ENCODE assay signal across 9 cellular contexts in the genomic region with DNA sequence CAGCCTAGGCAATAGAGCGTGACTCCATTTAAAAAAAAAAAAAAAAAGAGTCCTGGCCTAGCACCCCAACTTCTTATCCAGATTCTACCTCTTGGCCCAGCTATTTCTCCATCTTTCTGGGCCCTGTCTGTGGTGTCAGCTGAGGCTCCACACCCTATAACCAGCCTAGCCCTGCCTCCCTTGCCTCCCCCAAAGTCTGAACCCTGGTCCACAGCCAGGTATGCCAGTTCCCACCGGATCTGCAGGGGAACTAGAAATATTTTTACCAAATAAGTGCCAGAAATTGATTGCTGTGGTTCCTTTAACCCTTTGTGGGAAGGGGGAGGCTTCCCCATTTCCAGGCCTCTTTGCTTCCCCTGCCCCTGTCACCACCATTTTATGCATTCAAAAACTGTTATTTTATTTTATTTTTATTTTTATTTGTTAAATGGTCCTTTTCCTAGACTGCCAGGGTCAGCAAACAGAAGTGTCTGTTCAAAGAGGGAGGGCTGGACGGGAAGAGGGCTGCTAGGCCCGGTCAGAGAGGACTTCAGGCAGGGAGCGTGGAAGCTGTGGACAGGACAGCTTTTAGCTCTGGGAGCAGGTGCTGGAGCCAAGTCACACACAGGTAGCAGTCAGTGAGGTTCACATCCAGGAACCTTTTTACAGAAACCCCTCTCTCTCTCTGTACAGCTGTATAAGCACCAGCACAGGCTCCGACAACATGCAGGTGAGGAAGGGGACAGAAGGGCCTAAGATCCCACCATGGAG. TPM values are rescaled to one million over a fixed set of nuclear protein-coding genes. Genes with fewer than 3 reads are reported as not detected.
DNase-seq lines count a peak whose midpoint lies in the region; ATAC-seq and TF ChIP-seq lines count a peak whose summit lies in the region.
"Had no signal": no experiment of that assay in that cellular context is flagged by ENCODE, and none has a peak within 500 bp of the region (broad histone marks: within the 10 kb centered on the region; RNA-seq: fewer than 3 reads in every experiment).

No MANE protein-coding gene starts in this region.

- peak overlapping the region; percentile 47 for H3K14ac ChIP-seq in trophoblast cell (ENCODE audit: low read length)

- H3K4me2 ChIP-seq in HCT116 (ENCODE audit: low read length) (peak overlapping the region; percentile 83), trophoblast cell (ENCODE audit: low read length) (peak overlapping the region; percentile 40)

- peaks cover 37 to 59% of the 10 kb centered on the region in 2 experiments for H3K4me1 ChIP-seq in HCT116 (ENCODE audit: control insufficient read depth in 1 of 2, insufficient read depth in 2 of 2, low read length in 2 of 2)
- peaks cover 25% of the 10 kb centered on the region for H3K4me1 ChIP-seq in RWPE2 (ENCODE audit: insufficient read depth, poor library complexity, severe bottlenecking)
- H3K4me1 ChIP-seq in trophoblast cell (ENCODE audit: control insufficient read depth in 1 of 2, insufficient read depth in 2 of 2, low read length in 2 of 2): peaks cover 10 to 21% of the 10 kb centered on the region in 2 experiments

- intact Hi-C loops in HCT116 (cut with micrococcal nuclease): no loop called here
- intact Hi-C loops in Right ventricle myocardium superior (cut with DNase I): no loop called here

- no peak for TF ChIP-seq RAD21 in HCT116 (IDR thresholded peaks at IDR 0.05; ENCODE audit: low read depth)

- no TSS peak for BruUV-seq in HCT116 (replicated peaks; lab: Mats Ljungman, UMichigan)

- H3K79me1 ChIP-seq in trophoblast cell (ENCODE audit: low read length): peaks cover 20% of the 10 kb centered on the region

- H3K9me3 ChIP-seq in HCT116 (ENCODE audit: control insufficient read depth in 1 of 2, insufficient read depth in 1 of 2, low read depth in 1 of 2, low read length in 2 of 2) (no peaks in the 10 kb centered on the region), RWPE2 (ENCODE audit: severe bottlenecking) (no peaks in the 10 kb centered on the region), trophoblast cell (ENCODE audit: insufficient read depth, low read depth, low read length) (no peaks in the 10 kb centered on the region)

- H3K36me3 ChIP-seq in HCT116 (ENCODE audit: control insufficient read depth in 1 of 2, insufficient read depth in 2 of 2, low read length in 2 of 2) (no peaks in the 10 kb centered on the region), RWPE2 (ENCODE audit: low read depth) (no peaks in the 10 kb centered on the region), trophoblast cell (ENCODE audit: control insufficient read depth in 1 of 2, insufficient read depth in 2 of 2, low read length in 2 of 2) (no peaks in the 10 kb centered on the region)
- H3K36me3 ChIP-seq: cardiac muscle cell had no signal

- H3K4ac ChIP-seq in trophoblast cell (ENCODE audit: low read depth, low read length): peak overlapping the region; percentile 4

- peak; percentile 13 for ATAC-seq in GM18868 (IDR thresholded peaks at IDR 0.05; ENCODE audit: unreplicated experiment)
- peak; percentile 8; the same call in 1 of the 2 replicates for ATAC-seq in HCT116
- ATAC-seq in RWPE2 (ENCODE audit: low read depth): peak; percentile 3; the same call in 1 of the 3 replicates
- ATAC-seq in Right ventricle myocardium superior (ENCODE audit: poor library complexity): no peak

- H3K79me2 ChIP-seq in HCT116 (ENCODE audit: insufficient read depth, low read length): no peaks in the 10 kb centered on the region
- no peaks in the 10 kb centered on the region for H3K79me2 ChIP-seq in trophoblast cell (ENCODE audit: control insufficient read depth, insufficient read depth, low read length, poor library complexity)

- CTCF ChIA-PET in HCT116 (lab: Charles Lee): no interaction called here

- WGBS in trophoblast cell (ENCODE audit: extremely low coverage, insufficient coverage, insufficient read length): no CpG with 5 or more reads among the region's 6 CpGs

- H3K27me3 ChIP-seq in HCT116 (ENCODE audit: insufficient read depth, low read length): no peaks in the 10 kb centered on the region
- H3K27me3 ChIP-seq in RWPE2 (ENCODE audit: insufficient read depth, poor library complexity, severe bottlenecking): no peaks in the 10 kb centered on the region
- H3K27me3 ChIP-seq in trophoblast cell (ENCODE audit: insufficient read depth, low read length): no peaks in the 10 kb centered on the region
- H3K27me3 ChIP-seq: cardiac muscle cell had no signal

- RAD21 ChIA-PET in HCT116 (lab: Charles Lee; ENCODE audit: low non-redundant PET in 1 of 2, low total read pairs in 2 of 2, uncharacterized antibody in 2 of 2, unreplicated experiment in 2 of 2): no interaction called here

- no peak overlapping the region for H4K12ac ChIP-seq in trophoblast cell (ENCODE audit: low read depth, low read length)

- H2BK5ac ChIP-seq in trophoblast cell (ENCODE audit: low read depth, low read length, poor library complexity): peak overlapping the region; percentile 68

- H3K18ac ChIP-seq in trophoblast cell (ENCODE audit: low read length): peak overlapping the region; percentile 29

- H4K8ac ChIP-seq in trophoblast cell (ENCODE audit: low read depth, low read length): peak overlapping the region; percentile 21

- H3K27ac ChIP-seq in HCT116 (ENCODE audit: low read depth, low read length) (peak overlapping the region; percentile 47; the same call in 1 of the 2 replicates), RWPE2 (ENCODE audit: poor library complexity, severe bottlenecking) (peak overlapping the region; percentile 53), trophoblast cell (ENCODE audit: low read depth, low read length) (peak overlapping the region; percentile 83)
- H3K27ac ChIP-seq: cardiac muscle cell had no signal

- H3K9ac ChIP-seq in HCT116 (ENCODE audit: low read length) (peak overlapping the region; percentile 52; the same call in 1 of the 2 replicates), trophoblast cell (ENCODE audit: low read length) (no peak overlapping the region)

- H2AK5ac ChIP-seq in trophoblast cell (ENCODE audit: low read length): peak overlapping the region; percentile 49

- H3K23ac ChIP-seq in trophoblast cell (ENCODE audit: low read length): no peak overlapping the region

- peak overlapping the region; percentile 77 for H4K91ac ChIP-seq in trophoblast cell (ENCODE audit: low read depth, low read length)

- no peak for TF ChIP-seq POLR2A in HCT116 (IDR thresholded peaks at IDR 0.05; ENCODE audit: borderline replicate concordance, extremely low read depth, insufficient read depth, insufficient read length)

- peak overlapping the region; percentile 75 for H2BK12ac ChIP-seq in trophoblast cell (ENCODE audit: low read length)

- H4K20me1 ChIP-seq in HCT116 (ENCODE audit: insufficient read depth): no peaks in the 10 kb centered on the region

- peak overlapping the region; percentile 94 for H2BK120ac ChIP-seq in trophoblast cell (ENCODE audit: insufficient read depth, low read length, poor library complexity)

- H2AFZ ChIP-seq in HCT116 (ENCODE audit: low read depth, low read length, poor library complexity, severe bottlenecking) (no peak overlapping the region), trophoblast cell (ENCODE audit: insufficient read depth, low read length, poor library complexity) (no peak overlapping the region)

- H3K9me2 ChIP-seq in HCT116 (ENCODE audit: insufficient read depth): no peaks in the 10 kb centered on the region

- no peak for DNase-seq in HCT116 (ENCODE audit: low read depth, low spot score)
- no peak for DNase-seq in RWPE2 (ENCODE audit: low spot score)
- DNase-seq in trophoblast cell: no peak
- DNase-seq in NCI-H446 treated with DMSO at 0.1 percent for 48 hours (lab: John Stamatoyannopoulos, UW): no peak
- no peak for DNase-seq in Right ventricle myocardium superior
- no peak for DNase-seq in NCI-H1436 (lab: John Stamatoyannopoulos, UW)
- DNase-seq in activated CD8-positive, alpha-beta memory T cell treated with anti-CD3 and anti-CD28 coated beads, Interleukin-2, amount 50 U/mL, for 48 hours: no peak

- H3K4me3 ChIP-seq in HCT116 (replicated peaks in 1 of 2; ENCODE audit: low read depth in 1 of 2, low read length in 2 of 2) (peak overlapping the region in 1 of 2 experiments; percentile 45; a peak in 2 of 4 replicates), RWPE2 (ENCODE audit: severe bottlenecking) (no peak overlapping the region), trophoblast cell (ENCODE audit: low read depth, low read length) (no peak overlapping the region)
- H3K4me3 ChIP-seq: cardiac muscle cell had no signal

- POLR2A ChIA-PET in HCT116 (lab: Charles Lee): no interaction called here

- TF ChIP-seq CTCF in HCT116 (IDR thresholded peaks at IDR 0.05 in 2 of 3, conservative IDR thresholded peaks at IDR 0.05 in 1 of 3; ENCODE audit: borderline replicate concordance in 1 of 3, insufficient read depth in 1 of 3, low read depth in 2 of 3, low read length in 2 of 3) (no peak), RWPE2 (IDR thresholded peaks at IDR 0.05; ENCODE audit: poor library complexity, severe bottlenecking) (no peak)

TF ChIP-seq in HCT116, 20 proteins besides CTCF, POLR2A, EP300 and RAD21 (continues in another document):
- TF ChIP-seq SP1 (IDR thresholded peaks at IDR 0.05; ENCODE audit: low read depth) (no peak), EZH2 (IDR thresholded peaks at IDR 0.05) (no peak), SRF (IDR thresholded peaks at IDR 0.05; ENCODE audit: low read depth) (no peak), EZH2phosphoT487 (IDR thresholded peaks at IDR 0.05; ENCODE audit: borderline replicate concordance) (no peak), YY1 (IDR thresholded peaks at IDR 0.05; ENCODE audit: extremely low read depth, insufficient replicate concordance, low read depth, low read length) (no peak), JUND (IDR thresholded peaks at IDR 0.05) (no peak), POLR2AphosphoS5 (IDR thresholded peaks at IDR 0.05; ENCODE audit: low read depth, low read length) (no peak), ELF1 (IDR thresholded peaks at IDR 0.05; ENCODE audit: borderline replicate concordance, low read depth) (no peak)
- TF ChIP-seq, protein P1, sequence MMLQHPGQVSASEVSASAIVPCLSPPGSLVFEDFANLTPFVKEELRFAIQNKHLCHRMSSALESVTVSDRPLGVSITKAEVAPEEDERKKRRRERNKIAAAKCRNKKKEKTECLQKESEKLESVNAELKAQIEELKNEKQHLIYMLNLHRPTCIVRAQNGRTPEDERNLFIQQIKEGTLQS (IDR thresholded peaks at IDR 0.05): no peak

RNA-seq across cellular contexts. Expression of a gene that starts 23.2 kb away (rescaled TPM):
- total RNA-seq in HCT116 (2021; ENCODE audit: unreplicated experiment) (2.4 TPM), Right ventricle myocardium superior (0.91 TPM)
- polyA plus RNA-seq in HCT116 (2012): 2.5 and 2.8 TPM in 2 replicates
- 2.4 and 2.6 TPM in 2 replicates for polyA plus RNA-seq in trophoblast cell (2013)
